ENCODE assay signal across 9 cellular contexts in the genomic region with DNA sequence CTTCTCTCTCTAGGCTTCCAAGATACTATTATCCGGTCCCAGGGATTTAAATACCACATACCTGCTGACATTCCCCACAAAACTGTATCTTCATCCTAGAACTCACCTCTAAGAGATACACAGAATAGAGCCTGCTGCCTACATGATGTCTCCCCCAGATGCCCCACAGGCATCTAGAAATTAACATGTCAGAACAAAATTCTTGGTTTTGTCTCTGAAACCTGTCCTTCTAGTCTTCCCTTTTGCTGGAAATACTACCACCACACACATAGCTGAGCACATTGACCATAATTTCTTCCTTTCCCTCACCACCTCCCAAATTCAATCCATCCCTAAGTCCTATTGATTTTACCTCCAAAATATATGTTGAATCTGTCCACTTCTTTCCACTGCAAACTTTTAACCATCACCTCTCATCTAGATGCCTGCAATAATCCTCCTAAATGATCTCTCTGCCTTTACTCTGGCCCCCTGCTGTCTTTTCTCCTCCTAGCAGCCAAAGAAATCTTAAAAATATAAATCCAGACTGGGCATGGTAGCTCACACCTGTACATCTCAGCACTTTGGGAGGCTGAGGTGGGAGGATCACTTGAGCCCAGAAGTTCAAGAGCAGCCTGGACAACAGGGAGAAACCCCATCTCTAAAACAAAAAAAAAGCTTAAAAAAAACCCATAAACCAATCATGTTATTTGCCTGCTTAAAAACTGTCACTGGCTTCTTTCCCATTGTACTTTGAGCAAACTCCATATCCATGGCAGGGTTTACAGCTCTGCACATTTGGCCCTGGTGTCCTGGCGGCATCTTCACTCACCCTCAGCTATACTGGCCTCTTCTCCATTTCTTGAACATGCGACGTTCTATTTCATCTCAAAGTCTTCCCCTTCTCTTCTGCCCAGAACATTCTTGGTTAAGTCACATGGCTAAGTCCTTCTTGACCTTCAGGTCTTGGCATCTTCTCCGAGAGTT. TPM values are rescaled to one million over a fixed set of nuclear protein-coding genes. Genes with fewer than 3 reads are reported as not detected.
A peak's percentile ranks its signal among the peaks of the same experiment; 100 is the strongest.
DNase-seq lines count a peak whose midpoint lies in the region; ATAC-seq, FAIRE-seq and TF ChIP-seq lines count a peak whose summit lies in the region.
"Had no signal": no experiment of that assay in that cellular context is flagged by ENCODE, and none has a peak within 500 bp of the region (broad histone marks: within the 10 kb centered on the region; RNA-seq: fewer than 3 reads in every experiment).

No MANE protein-coding gene starts in this region.

- peaks cover 3% of the 10 kb centered on the region for H3K36me3 Mint-ChIP-seq in progenitor cell of endocrine pancreas (ENCODE audit: insufficient read depth)

- DNase-seq in GM10266 (ENCODE audit: extremely low spot score) (no peak), NCI-H82 (lab: John Stamatoyannopoulos, UW) (peak; percentile 54), endothelial cell of umbilical vein (ENCODE audit: low read depth, low spot score) (peak; percentile 16), progenitor cell of endocrine pancreas (ENCODE audit: low spot score, unreplicated experiment) (no peak), dorsolateral prefrontal cortex (no peak), GM12892 (ENCODE audit: insufficient read length) (no peak)
- DNase-seq: stimulated activated CD4-positive, alpha-beta T cell treated with anti-CD3 and anti-CD28 coated beads, Interleukin-4, amount 100 ng/mL, for 4 hours had no signal

- POLR2A ChIA-PET in endothelial cell of umbilical vein (lab: Charles Lee) = interaction anchor here (0.7 kb wide), 1 partner anchor 834 kb away, joined by 3 read pairs; no protein-coding TSS in a partner anchor

- CTCF ChIA-PET in endothelial cell of umbilical vein (lab: Charles Lee) = interaction anchor here (0.9 to 4.1 kb wide), 10 partner anchors 15 to 419 kb away, joined by 3 to 51 read pairs (median 3); a partner anchor contains a TSS

- no peak for TF ChIP-seq POLR2A in endothelial cell of umbilical vein (IDR thresholded peaks at IDR 0.05; ENCODE audit: low read depth, low read length)
- no peak for TF ChIP-seq POLR2A in GM12892 (IDR thresholded peaks at IDR 0.05; ENCODE audit: low read depth, low read length)

- no TSS peak for BruUV-seq in endothelial cell of umbilical vein (replicated peaks; lab: Mats Ljungman, UMichigan)

- H3K9me3 ChIP-seq in endothelial cell of umbilical vein (replicated peaks; ENCODE audit: control insufficient read depth, insufficient read depth, low read length) = no peaks in the 10 kb centered on the region

- H3K4me3 ChIP-seq in endothelial cell of umbilical vein (replicated peaks in 1 of 3; ENCODE audit: insufficient read depth in 1 of 3, low read depth in 1 of 3, low read length in 3 of 3) = no peak overlapping the region
- no peak overlapping the region for H3K4me3 ChIP-seq in dorsolateral prefrontal cortex

- no peaks in the 10 kb centered on the region for H4K20me1 ChIP-seq in endothelial cell of umbilical vein (replicated peaks; ENCODE audit: control insufficient read depth, extremely low read depth, insufficient read depth, low read length)

- no peak overlapping the region for H2AFZ ChIP-seq in endothelial cell of umbilical vein (ENCODE audit: low read depth, low read length)

- no peak overlapping the region for H3K4me2 ChIP-seq in endothelial cell of umbilical vein (ENCODE audit: insufficient read depth, low read length)

- H3K27ac Mint-ChIP-seq in progenitor cell of endocrine pancreas = peak overlapping the region; percentile 5
- H3K27ac Mint-ChIP-seq: dendritic cell treated with granulocyte-macrophage colony-stimulating factor and Interleukin-4, amounts not matched to agents 40 ng/mL and 50 ng/mL, for 4 days had no signal

- peaks cover 9% of the 10 kb centered on the region for H3K4me1 Mint-ChIP-seq in progenitor cell of endocrine pancreas (ENCODE audit: low read depth)

- intact Hi-C loops in endothelial cell of umbilical vein (cut with micrococcal nuclease) (no loop called here), dorsolateral prefrontal cortex (cut with DNase I) (no loop called here)

- dilution Hi-C loops in endothelial cell of umbilical vein (cut with MboI; ENCODE audit: extremely low pct_ligation_motif_present, low sequenced_read_pairs) = no loop called here

- H3K27me3 ChIP-seq in endothelial cell of umbilical vein (ENCODE audit: control insufficient read depth in 2 of 2, insufficient read depth in 2 of 2, low read length in 2 of 2) (peaks cover 8% of the 10 kb centered on the region in 2 experiments), dorsolateral prefrontal cortex (no peaks in the 10 kb centered on the region)

- H3K9me3 Mint-ChIP-seq in progenitor cell of endocrine pancreas (ENCODE audit: low read depth) = peaks cover 13% of the 10 kb centered on the region

- H3K4me3 Mint-ChIP-seq in progenitor cell of endocrine pancreas (ENCODE audit: low read depth) = no peak overlapping the region
- H3K4me3 Mint-ChIP-seq: dendritic cell treated with granulocyte-macrophage colony-stimulating factor and Interleukin-4, amounts not matched to agents 40 ng/mL and 50 ng/mL, for 4 days had no signal

- TF ChIP-seq CTCF in GM10266 (IDR thresholded peaks at IDR 0.05; ENCODE audit: control insufficient read depth, insufficient read depth, low read depth, missing control alignments) (peak; percentile 7), endothelial cell of umbilical vein (IDR thresholded peaks at IDR 0.05; ENCODE audit: extremely low read depth in 1 of 2, insufficient read depth in 1 of 2, low read depth in 1 of 2, low read length in 2 of 2) (peak in 1 of 2 donors; percentile 20), progenitor cell of endocrine pancreas (IDR thresholded peaks at IDR 0.05; ENCODE audit: unreplicated experiment) (peak; percentile 40), dorsolateral prefrontal cortex (IDR thresholded peaks at IDR 0.05 in 54 of 56, conservative IDR thresholded peaks at IDR 0.05 in 2 of 56; ENCODE audit: low read depth in 1 of 56, partially characterized antibody in 56 of 56) (peak in 2 of 56 donors; percentile 16 to 25)

- no peaks in the 10 kb centered on the region for H3K36me3 ChIP-seq in endothelial cell of umbilical vein (ENCODE audit: control insufficient read depth in 2 of 2, extremely low read depth in 1 of 2, insufficient read depth in 2 of 2, low read length in 2 of 2)

- no peak for ATAC-seq in HG02798 (IDR thresholded peaks at IDR 0.05; ENCODE audit: poor library complexity, unreplicated experiment)

- H3K9me1 ChIP-seq in endothelial cell of umbilical vein (replicated peaks; ENCODE audit: control insufficient read depth, extremely low read depth, insufficient read depth, low read length) = no peaks in the 10 kb centered on the region

- no peaks in the 10 kb centered on the region for H3K4me1 ChIP-seq in endothelial cell of umbilical vein (ENCODE audit: control insufficient read depth, extremely low read depth, insufficient read depth, low read length)

- FAIRE-seq in endothelial cell of umbilical vein (lab: Jason Lieb, UNC) (peak; percentile 54), GM12892 (lab: Jason Lieb, UNC) (no peak)

- H3K79me2 ChIP-seq in endothelial cell of umbilical vein (ENCODE audit: control insufficient read depth, insufficient read depth, low read length) = no peaks in the 10 kb centered on the region

- H3K27ac ChIP-seq in endothelial cell of umbilical vein (ENCODE audit: insufficient read depth, low read depth, low read length) (no peak overlapping the region), dorsolateral prefrontal cortex (no peak overlapping the region)

- H3K27me3 Mint-ChIP-seq in progenitor cell of endocrine pancreas = peaks cover 5% of the 10 kb centered on the region

- H3K9ac ChIP-seq in endothelial cell of umbilical vein (replicated peaks; ENCODE audit: extremely low read depth, insufficient read depth, low read length) = no peak overlapping the region

RNA-seq across cellular contexts. Expression of a gene that starts 6.2 kb away (rescaled TPM):
- total RNA-seq in endothelial cell of umbilical vein (11.9 and 12.8 TPM in 2 replicates), progenitor cell of endocrine pancreas (14.7 and 15.2 TPM in 2 replicates), dorsolateral prefrontal cortex (10 to 100 TPM in 117 of 120 experiments, 1 to 10 TPM in 3; 8.3 to 24.0 (median 15.8) TPM)
- polyA plus RNA-seq in endothelial cell of umbilical vein = 1.8 and 1.9 TPM in 2 replicates
- polyA plus RNA-seq in endothelial cell of umbilical vein (2011; cell fraction: cytosol; rRNA removed) = 3.6 and 4.1 TPM in 2 replicates
- 5.6 and 9.1 TPM in 2 replicates for polyA plus RNA-seq in endothelial cell of umbilical vein (2011; cell fraction: nucleus; rRNA removed)
- 4.6 and 5.7 TPM in 2 replicates for polyA plus RNA-seq in endothelial cell of umbilical vein (2012)
- 4.0 and 4.8 TPM in 2 replicates for polyA minus RNA-seq in endothelial cell of umbilical vein
- 4.2 TPM for polyA minus RNA-seq in endothelial cell of umbilical vein (2011; cell fraction: cytosol; rRNA and poly(A)+ RNA removed)
- polyA minus RNA-seq in endothelial cell of umbilical vein (2011; cell fraction: nucleus; rRNA and poly(A)+ RNA removed) = 3.3 and 3.6 TPM in 2 replicates
- 3.8 TPM for polyA plus RNA-seq in GM12892 (2012; ENCODE audit: missing spikeins)

RNA-seq across cellular contexts. Expression of a gene that starts 47.6 kb away (rescaled TPM):
- 20.0 and 28.4 TPM in 2 replicates for total RNA-seq in endothelial cell of umbilical vein
- polyA plus RNA-seq in endothelial cell of umbilical vein = 47.9 and 58.0 TPM in 2 replicates
- polyA plus RNA-seq in endothelial cell of umbilical vein (2011; cell fraction: cytosol; rRNA removed) = 26.7 and 34.0 TPM in 2 replicates
- polyA plus RNA-seq in endothelial cell of umbilical vein (2011; cell fraction: nucleus; rRNA removed) = 8.5 and 9.4 TPM in 2 replicates
- 44.2 and 57.6 TPM in 2 replicates for polyA plus RNA-seq in endothelial cell of umbilical vein (2012)
- 8.6 and 10.2 TPM in 2 replicates for polyA minus RNA-seq in endothelial cell of umbilical vein
- polyA minus RNA-seq in endothelial cell of umbilical vein (2011; cell fraction: cytosol; rRNA and poly(A)+ RNA removed) = 24.3 TPM
- 1.9 and 2.3 TPM in 2 replicates for polyA minus RNA-seq in endothelial cell of umbilical vein (2011; cell fraction: nucleus; rRNA and poly(A)+ RNA removed)
- total RNA-seq in progenitor cell of endocrine pancreas = 4.4 and 5.7 TPM in 2 replicates
- 1,000 to 10,000 TPM in 2 of 120 experiments, 100 to 1,000 TPM in 49, 10 to 100 TPM in 69; 51.8 to 1,534 (median 96.2) TPM for total RNA-seq in dorsolateral prefrontal cortex
- polyA plus RNA-seq in GM12892 (2012; ENCODE audit: missing spikeins) = 51.1 TPM

RNA-seq across cellular contexts. Expression of a gene that starts 53.5 kb away (rescaled TPM):
- total RNA-seq in endothelial cell of umbilical vein (83.8 and 90.3 TPM in 2 replicates), progenitor cell of endocrine pancreas (24.3 and 26.1 TPM in 2 replicates), dorsolateral prefrontal cortex (100 to 1,000 TPM in 21 of 120 experiments, 10 to 100 TPM in 99; 52.3 to 114 (median 91.1) TPM)
- polyA plus RNA-seq in endothelial cell of umbilical vein = 26.1 and 28.7 TPM in 2 replicates
- polyA plus RNA-seq in endothelial cell of umbilical vein (2011; cell fraction: cytosol; rRNA removed) = 26.7 and 30.0 TPM in 2 replicates
- 75.1 and 101 TPM in 2 replicates for polyA plus RNA-seq in endothelial cell of umbilical vein (2011; cell fraction: nucleus; rRNA removed)
- 42.1 and 55.6 TPM in 2 replicates for polyA plus RNA-seq in endothelial cell of umbilical vein (2012)
- 37.5 and 39.0 TPM in 2 replicates for polyA minus RNA-seq in endothelial cell of umbilical vein
- polyA minus RNA-seq in endothelial cell of umbilical vein (2011; cell fraction: cytosol; rRNA and poly(A)+ RNA removed) = 3.5 TPM
- polyA minus RNA-seq in endothelial cell of umbilical vein (2011; cell fraction: nucleus; rRNA and poly(A)+ RNA removed) = 49.3 and 68.0 TPM in 2 replicates
- polyA plus RNA-seq in GM12892 (2012; ENCODE audit: missing spikeins) = 25.0 TPM

Comparison
In these comparisons a context has a peak if more than half of its experiments do, and no peak if none do; other contexts are left out.
1. DNase-seq: peak in NCI-H82 (single experiment) and endothelial cell of umbilical vein (single experiment); none in GM10266 (single experiment), progenitor cell of endocrine pancreas (single experiment), dorsolateral prefrontal cortex (0 of 10) and GM12892 (single experiment).